In genomic region chr4:80215449-80216052, GRCh38 we compare ENCODE assay signal across 8 cellular contexts. TPM values are rescaled to one million over a fixed set of nuclear protein-coding genes. Genes with fewer than 3 reads are reported as not detected.
DNase-seq lines count a peak whose midpoint lies in the region; ATAC-seq, FAIRE-seq and TF ChIP-seq lines count a peak whose summit lies in the region.

No MANE protein-coding gene starts in this region.

- H3K27ac ChIP-seq in MM.1S (ENCODE audit: low read length): no peak overlapping the region
- no peak overlapping the region for H3K27ac ChIP-seq in hepatocyte
- H3K27ac ChIP-seq in vagina: no peak overlapping the region
- no peak overlapping the region for H3K27ac ChIP-seq in aorta (ENCODE audit: low read depth in 1 of 2, low read length in 2 of 2)

- FAIRE-seq in TTC549 (lab: Jason Lieb, UNC): peak; percentile 91

- H3K4me1 ChIP-seq in MM.1S (ENCODE audit: low read length) (no peaks in the 10 kb centered on the region), hepatocyte (ENCODE audit: insufficient read depth) (peaks cover 4% of the 10 kb centered on the region), vagina (no peaks in the 10 kb centered on the region), aorta (ENCODE audit: control insufficient read depth in 1 of 2, insufficient read depth in 2 of 2, low read length in 2 of 2) (no peaks in the 10 kb centered on the region)

- WGBS in hepatocyte (ENCODE audit: low lambda C conversion rate, missing lambda C conversion rate): 7% methylated on average over 5 of the region's 5 CpGs
- WGBS in aorta, 2 donors: 4% methylated on average over 5 of the region's 5 CpGs

- H3K79me2 ChIP-seq in MM.1S (ENCODE audit: low read length): no peaks in the 10 kb centered on the region
- no peaks in the 10 kb centered on the region for H3K79me2 ChIP-seq in hepatocyte

- H3K9me2 ChIP-seq in MM.1S (replicated peaks; ENCODE audit: insufficient read depth, low read length) (no peaks in the 10 kb centered on the region), hepatocyte (replicated peaks; ENCODE audit: insufficient read depth) (no peaks in the 10 kb centered on the region)

- H3K9ac ChIP-seq in MM.1S (ENCODE audit: low read length): no peak overlapping the region

- intact Hi-C loops in vagina (cut with DNase I) (no loop called here), aorta (cut with DNase I) (loop anchor here (2.0 to 5.0 kb wide), 3 partner anchors 1173 to 1263 kb away; no protein-coding TSS in a partner anchor)

- peak; percentile 59 for DNase-seq in NCI-H2107 treated with DMSO at 0.1 percent for 48 hours (lab: John Stamatoyannopoulos, UW; ENCODE audit: unreplicated experiment)
- DNase-seq in NCI-H2107 (lab: John Stamatoyannopoulos, UW): no peak
- DNase-seq in MM.1S: peak; percentile 23
- peak; percentile 27 for DNase-seq in hepatocyte (ENCODE audit: low spot score)
- no peak for DNase-seq in vagina (ENCODE audit: extremely low spot score in 2 of 2)
- no peak for DNase-seq in activated CD4-positive, CD25-positive, alpha-beta regulatory T cell (lab: John Stamatoyannopoulos, UW)
- no peak for DNase-seq in aorta

- no peaks in the 10 kb centered on the region for H3K27me3 ChIP-seq in MM.1S (replicated peaks; ENCODE audit: insufficient read depth, low read length)
- peaks cover 46% of the 10 kb centered on the region for H3K27me3 ChIP-seq in hepatocyte
- no peaks in the 10 kb centered on the region for H3K27me3 ChIP-seq in vagina
- H3K27me3 ChIP-seq in aorta (ENCODE audit: control insufficient read depth in 1 of 2, insufficient read depth in 2 of 2, low read length in 1 of 2): no peaks in the 10 kb centered on the region

- H3K4me2 ChIP-seq in MM.1S (ENCODE audit: low read depth, low read length): no peak overlapping the region
- no peak overlapping the region for H3K4me2 ChIP-seq in hepatocyte

- TF ChIP-seq POLR2A in vagina (IDR thresholded peaks at IDR 0.05): no peak

- H3F3A ChIP-seq in MM.1S (ENCODE audit: insufficient read depth, low read length): no peaks in the 10 kb centered on the region

- H4K20me1 ChIP-seq in MM.1S (ENCODE audit: insufficient read depth, low read length) (no peaks in the 10 kb centered on the region), hepatocyte (ENCODE audit: insufficient read depth, poor library complexity, severe bottlenecking) (no peaks in the 10 kb centered on the region)

- H3K36me3 ChIP-seq in MM.1S (replicated peaks; ENCODE audit: insufficient read depth, low read length): no peaks in the 10 kb centered on the region
- H3K36me3 ChIP-seq in hepatocyte (replicated peaks; ENCODE audit: insufficient read depth, low read depth): no peaks in the 10 kb centered on the region
- H3K36me3 ChIP-seq in vagina: no peaks in the 10 kb centered on the region
- no peaks in the 10 kb centered on the region for H3K36me3 ChIP-seq in aorta (ENCODE audit: control insufficient read depth in 1 of 2, insufficient read depth in 2 of 2, low read length in 1 of 2)

- H3K4me3 ChIP-seq in MM.1S (ENCODE audit: low read length) (no peak overlapping the region), hepatocyte (no peak overlapping the region), vagina (no peak overlapping the region), aorta (ENCODE audit: low read length in 2 of 2) (no peak overlapping the region)

- no peak overlapping the region for H2AFZ ChIP-seq in MM.1S (ENCODE audit: low read length)
- H2AFZ ChIP-seq in hepatocyte: no peak overlapping the region

- peak; percentile 65 for TF ChIP-seq CTCF in MM.1S (IDR thresholded peaks at IDR 0.05; ENCODE audit: low read length)
- peak; percentile 82 for TF ChIP-seq CTCF in hepatocyte (IDR thresholded peaks at IDR 0.05; ENCODE audit: poor library complexity)
- TF ChIP-seq CTCF in vagina (IDR thresholded peaks at IDR 0.05): peak; percentile 57 to 68 (median 64)

- ATAC-seq in aorta (ENCODE audit: low FRiP score): no peak

- H3K9me3 ChIP-seq in MM.1S (replicated peaks; ENCODE audit: insufficient read depth, low read length) (no peaks in the 10 kb centered on the region), hepatocyte (ENCODE audit: low read depth) (no peaks in the 10 kb centered on the region), vagina (no peaks in the 10 kb centered on the region), aorta (ENCODE audit: control insufficient read depth, low read length) (no peaks in the 10 kb centered on the region)

RNA-seq across cellular contexts. Expression of gene PRDM8, which starts 18.2 kb away (rescaled TPM):
- total RNA-seq in hepatocyte: 0.40 and 1.8 TPM in 2 replicates
- 0.65 and 0.66 TPM in 2 replicates for polyA plus RNA-seq in hepatocyte
- total RNA-seq in vagina: 15.0 TPM
- 1 to 10 TPM; 3.6 to 4.8 TPM for total RNA-seq in aorta
- 1 to 10 TPM in 1 of 2 donors, under 1 TPM in 1; 0.31 to 1.0 TPM for polyA plus RNA-seq in aorta

RNA-seq across cellular contexts. Expression of gene FGF5, which starts 50.9 kb away (rescaled TPM):
- 0.04 TPM in 1 of 2 replicates, not detected in the other for total RNA-seq in hepatocyte
- polyA plus RNA-seq in hepatocyte: 0.04 and 0.42 TPM in 2 replicates
- not detected for total RNA-seq in vagina
- under 1 TPM in 1 of 2 donors, not detected in 1; 0.15 TPM for total RNA-seq in aorta
- not detected for polyA plus RNA-seq in aorta

Comparison
In these comparisons a context has a peak if more than half of its experiments do, and no peak if none do; other contexts are left out.
1. DNase-seq: peak in NCI-H2107 treated with DMSO at 0.1 percent for 48 hours (single experiment), MM.1S (single experiment) and hepatocyte (single experiment); none in NCI-H2107 (single experiment), vagina (0 of 2), activated CD4-positive, CD25-positive, alpha-beta regulatory T cell (0 of 4) and aorta (0 of 2).
2. Peak in every context shown above with its lines, with median percentiles within 50 percentile points of each other: CTCF ChIP-seq.